ENCODE assay signal across 19 cellular contexts in the genomic region with DNA sequence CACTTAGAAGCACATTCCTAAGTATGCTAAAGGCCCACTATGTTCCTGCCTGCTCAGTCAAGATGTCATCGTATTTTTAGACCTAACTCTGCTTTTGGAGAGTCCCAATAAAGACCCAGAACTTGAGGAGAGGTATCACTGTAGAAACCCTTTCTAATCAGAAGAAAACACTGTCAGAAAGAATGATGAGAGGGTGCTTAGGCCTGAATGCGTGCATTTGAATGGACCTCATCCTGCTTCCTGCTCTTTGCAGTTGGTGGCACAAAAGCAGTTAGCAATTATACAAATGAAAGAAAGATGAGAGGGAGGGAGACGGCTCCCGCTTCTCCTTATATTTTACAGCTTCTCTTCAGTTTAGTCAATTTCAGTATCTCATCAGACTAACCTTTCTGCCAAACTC.
"Had no signal": no experiment of that assay in that cellular context is flagged by ENCODE, and none has a peak within 500 bp of the region (broad histone marks: within the 10 kb centered on the region; RNA-seq: fewer than 3 reads in every experiment).

No MANE protein-coding gene starts in this region.

- H3K9me3 Mint-ChIP-seq: neural crest cell; stimulated activated naive B cell treated with anti-CD40 and anti-IgM and Interleukin-4, amounts not matched to agents 10 μg/mL and 1 μg/mL and 100 μg/mL, for 72 hours; stimulated activated naive CD8-positive, alpha-beta T cell treated with anti-CD3 and anti-CD28 coated beads, Interleukin-15, amount 100 ng/mL, for 72 hours had no signal

- H3K4me1 Mint-ChIP-seq: naive thymus-derived CD8-positive, alpha-beta T cell; neural crest cell; stimulated activated naive B cell treated with anti-CD40 and anti-IgM and Interleukin-4, amounts not matched to agents 10 μg/mL and 1 μg/mL and 100 μg/mL, for 72 hours; stimulated activated naive CD8-positive, alpha-beta T cell treated with anti-CD3 and anti-CD28 coated beads, Interleukin-15, amount 100 ng/mL, for 72 hours had no signal

- H3K4me3 ChIP-seq: colonic mucosa, heart left ventricle, mucosa of descending colon, testis, tibial nerve, upper lobe of right lung, vagina had no signal

- H3K27me3 ChIP-seq: colonic mucosa, heart left ventricle, testis, tibial nerve, upper lobe of right lung, vagina had no signal

- H3K4me3 Mint-ChIP-seq: naive thymus-derived CD8-positive, alpha-beta T cell; neural crest cell; stimulated activated naive B cell treated with anti-CD40 and anti-IgM and Interleukin-4, amounts not matched to agents 10 μg/mL and 1 μg/mL and 100 μg/mL, for 72 hours; stimulated activated naive CD8-positive, alpha-beta T cell treated with anti-CD3 and anti-CD28 coated beads, Interleukin-15, amount 100 ng/mL, for 72 hours had no signal

- H3K36me3 Mint-ChIP-seq: naive thymus-derived CD8-positive, alpha-beta T cell; stimulated activated naive B cell treated with anti-CD40 and anti-IgM and Interleukin-4, amounts not matched to agents 10 μg/mL and 1 μg/mL and 100 μg/mL, for 72 hours had no signal

- H3K27ac Mint-ChIP-seq: naive thymus-derived CD8-positive, alpha-beta T cell; stimulated activated naive B cell treated with anti-CD40 and anti-IgM and Interleukin-4, amounts not matched to agents 10 μg/mL and 1 μg/mL and 100 μg/mL, for 72 hours; stimulated activated naive CD8-positive, alpha-beta T cell treated with anti-CD3 and anti-CD28 coated beads, Interleukin-15, amount 100 ng/mL, for 72 hours had no signal

- H3K27me3 Mint-ChIP-seq: naive thymus-derived CD8-positive, alpha-beta T cell; stimulated activated naive B cell treated with anti-CD40 and anti-IgM and Interleukin-4, amounts not matched to agents 10 μg/mL and 1 μg/mL and 100 μg/mL, for 72 hours; stimulated activated naive CD8-positive, alpha-beta T cell treated with anti-CD3 and anti-CD28 coated beads, Interleukin-15, amount 100 ng/mL, for 72 hours had no signal

- DNase-seq: colonic mucosa; dermis blood vessel endothelial cell; effector CD4-positive, alpha-beta T cell; heart left ventricle; hypothalamus; kidney glomerular epithelial cell; mammary epithelial cell; mucosa of descending colon; naive thymus-derived CD8-positive, alpha-beta T cell; posterior cingulate gyrus; stimulated activated CD4-positive, alpha-beta T cell treated with anti-CD3 and anti-CD28 coated beads, Interleukin-2, amount 100 ng/mL, for 24 hours; stimulated activated CD4-positive, alpha-beta T cell treated with anti-CD3 and anti-CD28 coated beads, Interleukin-4, amount 100 ng/mL, for 4 hours; stimulated activated naive B cell treated with anti-CD40 and anti-IgM and Interleukin-4, amounts not matched to agents 10 μg/mL and 1 μg/mL and 100 μg/mL, for 72 hours; stimulated activated naive CD8-positive, alpha-beta T cell treated with anti-CD3 and anti-CD28 coated beads, Interleukin-15, amount 100 ng/mL, for 72 hours; testis; upper lobe of right lung had no signal

- H3K27ac ChIP-seq: colonic mucosa, heart left ventricle, testis, tibial nerve, upper lobe of right lung, vagina had no signal

- H3K9me3 ChIP-seq: colonic mucosa, heart left ventricle, mucosa of descending colon, testis, upper lobe of right lung, vagina had no signal

- H3K36me3 ChIP-seq: colonic mucosa, heart left ventricle, tibial nerve, upper lobe of right lung, vagina had no signal

- H3K4me1 ChIP-seq: colonic mucosa, heart left ventricle, testis, tibial nerve, upper lobe of right lung, vagina had no signal
